8 cellular contexts compared by ENCODE assay signal in genomic region chr14:24113379-24113800, GRCh38. TPM values are rescaled to one million over a fixed set of nuclear protein-coding genes. Genes with fewer than 3 reads are reported as not detected.
DNase-seq lines count a peak whose midpoint lies in the region; ATAC-seq and TF ChIP-seq lines count a peak whose summit lies in the region.

No MANE protein-coding gene starts in this region.

- H3K4ac ChIP-seq in trophoblast cell (ENCODE audit: low read depth, low read length) = peak overlapping the region; percentile 80

- TF ChIP-seq CTCF in GM06990 (IDR thresholded peaks at IDR 0.05; ENCODE audit: insufficient read depth, low read length, poor library complexity, severe bottlenecking) (no peak), RWPE2 (IDR thresholded peaks at IDR 0.05; ENCODE audit: poor library complexity, severe bottlenecking) (no peak), esophagus muscularis mucosa (IDR thresholded peaks at IDR 0.05) (no peak)

- no peak overlapping the region for H3K23ac ChIP-seq in trophoblast cell (ENCODE audit: low read length)

- WGBS in esophagus muscularis mucosa = 20% methylated on average over 10 of the region's 15 CpGs
- WGBS in trophoblast cell (ENCODE audit: extremely low coverage, insufficient coverage, insufficient read length) = no CpG with 5 or more reads among the region's 15 CpGs

- H4K12ac ChIP-seq in trophoblast cell (ENCODE audit: low read depth, low read length) = peak overlapping the region; percentile 97

- H3K4me3 ChIP-seq in GM06990 (replicated peaks; ENCODE audit: low read depth, low read length) (peak overlapping the region; percentile 72), RWPE2 (ENCODE audit: severe bottlenecking) (peak overlapping the region; percentile 57), esophagus muscularis mucosa (peak overlapping the region; percentile 63 to 96 (median 67)), trophoblast cell (ENCODE audit: low read depth, low read length) (peak overlapping the region; percentile 72)

- peak overlapping the region; percentile 92 for H3K27ac ChIP-seq in RWPE2 (ENCODE audit: poor library complexity, severe bottlenecking)
- H3K27ac ChIP-seq in esophagus muscularis mucosa (replicated peaks in 1 of 4) = peak overlapping the region; percentile 93 to 98 (median 97)
- peak overlapping the region; percentile 94 for H3K27ac ChIP-seq in trophoblast cell (ENCODE audit: low read depth, low read length)

- H3K4me1 ChIP-seq in RWPE2 (ENCODE audit: insufficient read depth, poor library complexity, severe bottlenecking) (peaks cover 20% of the 10 kb centered on the region), esophagus muscularis mucosa (peaks cover 28 to 31% (median 30%) of the 10 kb centered on the region in 4 donors), trophoblast cell (ENCODE audit: control insufficient read depth in 1 of 2, insufficient read depth in 2 of 2, low read length in 2 of 2) (peaks cover 3 to 9% of the 10 kb centered on the region in 2 experiments)

- peak overlapping the region; percentile 84 for H2BK5ac ChIP-seq in trophoblast cell (ENCODE audit: low read depth, low read length, poor library complexity)

- H3K9me3 ChIP-seq in RWPE2 (ENCODE audit: severe bottlenecking) = no peaks in the 10 kb centered on the region
- H3K9me3 ChIP-seq in esophagus muscularis mucosa = no peaks in the 10 kb centered on the region
- H3K9me3 ChIP-seq in trophoblast cell (ENCODE audit: insufficient read depth, low read depth, low read length) = no peaks in the 10 kb centered on the region

- peaks cover 9% of the 10 kb centered on the region for H3K79me2 ChIP-seq in trophoblast cell (ENCODE audit: control insufficient read depth, insufficient read depth, low read length, poor library complexity)

- peak overlapping the region; percentile 94 for H4K8ac ChIP-seq in trophoblast cell (ENCODE audit: low read depth, low read length)

- H3K4me2 ChIP-seq in trophoblast cell (ENCODE audit: low read length) = peak overlapping the region; percentile 64

- peak overlapping the region; percentile 71 for H3K9ac ChIP-seq in trophoblast cell (ENCODE audit: low read length)

- no peak for TF ChIP-seq EP300 in esophagus muscularis mucosa (IDR thresholded peaks at IDR 0.05)

- H2BK12ac ChIP-seq in trophoblast cell (ENCODE audit: low read length) = peak overlapping the region; percentile 23

- H3K79me1 ChIP-seq in trophoblast cell (ENCODE audit: low read length) = peaks cover 10% of the 10 kb centered on the region

- H3K36me3 ChIP-seq in GM06990 (ENCODE audit: control insufficient read depth, insufficient read depth, low read length) (peaks cover 13% of the 10 kb centered on the region), RWPE2 (ENCODE audit: low read depth) (peaks cover 20% of the 10 kb centered on the region), esophagus muscularis mucosa (peaks cover 6 to 18% (median 16%) of the 10 kb centered on the region in 4 donors), trophoblast cell (ENCODE audit: control insufficient read depth in 1 of 2, insufficient read depth in 2 of 2, low read length in 2 of 2) (peaks cover 6 to 12% of the 10 kb centered on the region in 2 experiments)

- peak overlapping the region; percentile 88 for H4K91ac ChIP-seq in trophoblast cell (ENCODE audit: low read depth, low read length)

- H2AK5ac ChIP-seq in trophoblast cell (ENCODE audit: low read length) = peak overlapping the region; percentile 52

- H3K27me3 ChIP-seq in GM06990 (replicated peaks; ENCODE audit: control insufficient read depth, insufficient read depth, low read length) (no peaks in the 10 kb centered on the region), RWPE2 (ENCODE audit: insufficient read depth, poor library complexity, severe bottlenecking) (no peaks in the 10 kb centered on the region), esophagus muscularis mucosa (no peaks in the 10 kb centered on the region), trophoblast cell (ENCODE audit: insufficient read depth, low read length) (no peaks in the 10 kb centered on the region)

- H2BK120ac ChIP-seq in trophoblast cell (ENCODE audit: insufficient read depth, low read length, poor library complexity) = peak overlapping the region; percentile 88

- ATAC-seq in RWPE2 (ENCODE audit: low read depth) (peak; percentile 0; the same call in 2 of the 3 replicates), GM18517 (IDR thresholded peaks at IDR 0.05; ENCODE audit: unreplicated experiment) (no peak), GM18498 (IDR thresholded peaks at IDR 0.05; ENCODE audit: unreplicated experiment) (no peak)

- intact Hi-C loops in esophagus muscularis mucosa (cut with DNase I) = no loop called here

- DNase-seq in GM06990 (ENCODE audit: extremely low read depth, insufficient read length) (no peak), RWPE2 (ENCODE audit: low spot score) (no peak), esophagus muscularis mucosa (ENCODE audit: extremely low spot score) (no peak), trophoblast cell (no peak), retina (no peak), superior temporal gyrus (ENCODE audit: extremely low spot score) (no peak)

- peak overlapping the region; percentile 97 for H2AFZ ChIP-seq in trophoblast cell (ENCODE audit: insufficient read depth, low read length, poor library complexity)

- H3K18ac ChIP-seq in trophoblast cell (ENCODE audit: low read length) = peak overlapping the region; percentile 94

- peak overlapping the region; percentile 97 for H3K14ac ChIP-seq in trophoblast cell (ENCODE audit: low read length)

- TF ChIP-seq POLR2A in esophagus muscularis mucosa (IDR thresholded peaks at IDR 0.05; ENCODE audit: low read depth) = no peak

RNA-seq across cellular contexts. Expression of gene DCAF11, which starts 1.2 kb away (rescaled TPM):
- total RNA-seq in esophagus muscularis mucosa = 10 to 100 TPM; 56.0 to 74.9 (median 66.8) TPM
- polyA plus RNA-seq in trophoblast cell (2013) = 22.2 and 25.2 TPM in 2 replicates

RNA-seq across cellular contexts. Expression of gene NRL, which starts 1.4 kb away (rescaled TPM):
- 1 to 10 TPM; 1.8 to 3.3 (median 3.0) TPM for total RNA-seq in esophagus muscularis mucosa
- polyA plus RNA-seq in trophoblast cell (2013) = 0.55 and 0.58 TPM in 2 replicates

RNA-seq across cellular contexts. Expression of gene FITM1, which starts 17.1 kb away (rescaled TPM):
- under 1 TPM in 3 of 4 donors, not detected in 1; 0.34 to 0.83 (median 0.52) TPM for total RNA-seq in esophagus muscularis mucosa
- polyA plus RNA-seq in trophoblast cell (2013) = 0.21 and 0.33 TPM in 2 replicates

RNA-seq across cellular contexts. Expression of gene PCK2, which starts 19.3 kb away (rescaled TPM):
- 10 to 100 TPM in 3 of 4 donors, 1 to 10 TPM in 1; 9.1 to 20.7 (median 12.5) TPM for total RNA-seq in esophagus muscularis mucosa
- polyA plus RNA-seq in trophoblast cell (2013) = 15.8 and 16.8 TPM in 2 replicates

RNA-seq across cellular contexts. Expression of gene PSME1, which starts 22.6 kb away (rescaled TPM):
- total RNA-seq in esophagus muscularis mucosa = 100 to 1,000 TPM; 129 to 158 (median 143) TPM
- polyA plus RNA-seq in trophoblast cell (2013) = 67.4 and 69.1 TPM in 2 replicates
